ENCODE assay signal across 1 cellular context in genomic region chr6:32947552-32948465, GRCh38.
TF ChIP-seq lines count a peak whose summit lies in the region.

No MANE protein-coding gene starts in this region.

TF ChIP-seq in K562, 482 proteins besides CTCF, POLR2A, EP300 and RAD21:
- TF ChIP-seq SMC3 (conservative IDR thresholded peaks at IDR 0.05; ENCODE audit: insufficient read depth, low read depth, low read length) (0 out of 2 replicates have a peak, but pooled peaks have one; percentile 38), RB1 (IDR thresholded peaks at IDR 0.05; ENCODE audit: low read depth) (0 out of 2 replicates have a peak, but pooled peaks have one; percentile 29), DEAF1 (CRISPR knock-in tag; IDR thresholded peaks at IDR 0.05) (peak; percentile 51; the same call in 1 of the 2 replicates), RFX7 (CRISPR knock-in tag; IDR thresholded peaks at IDR 0.05) (no peak), LCOR (CRISPR knock-in tag; IDR thresholded peaks at IDR 0.05) (no peak), TEAD4 (IDR thresholded peaks at IDR 0.05; ENCODE audit: low read length) (0 out of 2 replicates have a peak, but pooled peaks have one; percentile 10), TEAD4 (CRISPR knock-in tag; IDR thresholded peaks at IDR 0.05; ENCODE audit: borderline replicate concordance) (no peak)
